In genomic region chr16:66205287-66206167, GRCh38 we compare ENCODE assay signal across 12 cellular contexts.
DNase-seq lines count a peak whose midpoint lies in the region; FAIRE-seq and TF ChIP-seq lines count a peak whose summit lies in the region.
"Had no signal": no experiment of that assay in that cellular context is flagged by ENCODE, and none has a peak within 500 bp of the region (broad histone marks: within the 10 kb centered on the region; RNA-seq: fewer than 3 reads in every experiment).

No MANE protein-coding gene starts in this region.

- no peaks in the 10 kb centered on the region for H3F3A ChIP-seq in PC-9 (ENCODE audit: insufficient read depth, low read depth)

- no peaks in the 10 kb centered on the region for H3K79me2 ChIP-seq in endothelial cell of umbilical vein (ENCODE audit: control insufficient read depth, insufficient read depth, low read length)
- H3K79me2 ChIP-seq in PC-9 (ENCODE audit: low read depth), result no peaks in the 10 kb centered on the region

- H3K36me3 ChIP-seq in endothelial cell of umbilical vein (ENCODE audit: control insufficient read depth in 2 of 2, extremely low read depth in 1 of 2, insufficient read depth in 2 of 2, low read length in 2 of 2) (no peaks in the 10 kb centered on the region), PC-9 (ENCODE audit: low read depth) (no peaks in the 10 kb centered on the region)

- H3K4me1 ChIP-seq in endothelial cell of umbilical vein (ENCODE audit: control insufficient read depth, extremely low read depth, insufficient read depth, low read length) (peaks cover 3% of the 10 kb centered on the region), PC-9 (replicated peaks; ENCODE audit: insufficient read depth) (no peaks in the 10 kb centered on the region)
- H3K4me1 ChIP-seq: body of pancreas had no signal

- H3K4me2 ChIP-seq in endothelial cell of umbilical vein (ENCODE audit: insufficient read depth, low read length), result peak overlapping the region; percentile 26
- no peak overlapping the region for H3K4me2 ChIP-seq in PC-9

- BruUV-seq in endothelial cell of umbilical vein (replicated peaks; lab: Mats Ljungman, UMichigan), result no TSS peak
- BruUV-seq in PC-9 (replicated peaks; lab: Mats Ljungman, UMichigan), result no TSS peak

- no peaks in the 10 kb centered on the region for H3K9me2 ChIP-seq in PC-9 (ENCODE audit: insufficient read depth)

- POLR2A ChIA-PET in endothelial cell of umbilical vein (lab: Charles Lee) (no interaction called here), PC-9 (lab: Charles Lee; ENCODE audit: unreplicated experiment) (no interaction called here)

- H4K20me1 ChIP-seq in endothelial cell of umbilical vein (replicated peaks; ENCODE audit: control insufficient read depth, extremely low read depth, insufficient read depth, low read length), result no peaks in the 10 kb centered on the region
- H4K20me1 ChIP-seq in PC-9 (ENCODE audit: insufficient read depth), result no peaks in the 10 kb centered on the region

- H3K4me3 ChIP-seq in endothelial cell of umbilical vein (replicated peaks in 1 of 3; ENCODE audit: insufficient read depth in 1 of 3, low read depth in 1 of 3, low read length in 3 of 3), result no peak overlapping the region
- no peak overlapping the region for H3K4me3 ChIP-seq in skin epidermis
- no peak overlapping the region for H3K4me3 ChIP-seq in PC-9
- H3K4me3 ChIP-seq: body of pancreas had no signal

- H2AFZ ChIP-seq in endothelial cell of umbilical vein (ENCODE audit: low read depth, low read length) (no peak overlapping the region), PC-9 (no peak overlapping the region)

- H3K9me1 ChIP-seq in endothelial cell of umbilical vein (replicated peaks; ENCODE audit: control insufficient read depth, extremely low read depth, insufficient read depth, low read length), result no peaks in the 10 kb centered on the region

- no peak overlapping the region for H3K9ac ChIP-seq in endothelial cell of umbilical vein (replicated peaks; ENCODE audit: extremely low read depth, insufficient read depth, low read length)

- dilution Hi-C loops in endothelial cell of umbilical vein (cut with MboI; ENCODE audit: extremely low pct_ligation_motif_present, low sequenced_read_pairs), result no loop called here

- intact Hi-C loops in endothelial cell of umbilical vein (cut with micrococcal nuclease), result no loop called here
- intact Hi-C loops in PC-9 (cut with micrococcal nuclease; ENCODE audit: unreplicated experiment), result no loop called here

- TF ChIP-seq CTCF in endothelial cell of umbilical vein (IDR thresholded peaks at IDR 0.05; ENCODE audit: extremely low read depth in 1 of 2, insufficient read depth in 1 of 2, low read depth in 1 of 2, low read length in 2 of 2) (no peak), PC-9 (conservative IDR thresholded peaks at IDR 0.05) (no peak)

- H3K9me3 ChIP-seq in endothelial cell of umbilical vein (replicated peaks; ENCODE audit: control insufficient read depth, insufficient read depth, low read length) (no peaks in the 10 kb centered on the region), PC-9 (ENCODE audit: insufficient read depth, low read depth) (no peaks in the 10 kb centered on the region)
- H3K9me3 ChIP-seq: body of pancreas had no signal

- FAIRE-seq in endothelial cell of umbilical vein (lab: Jason Lieb, UNC), result no peak
- FAIRE-seq: G401.6 had no signal

- CTCF ChIA-PET in endothelial cell of umbilical vein (lab: Charles Lee) (no interaction called here), PC-9 (lab: Charles Lee) (interaction anchor here (0.7 kb wide), 1 partner anchor 747 kb away, joined by 3 read pairs; no protein-coding TSS in a partner anchor)

- TF ChIP-seq POLR2A in endothelial cell of umbilical vein (IDR thresholded peaks at IDR 0.05; ENCODE audit: low read depth, low read length), result no peak

- peak; percentile 39 for DNase-seq in NCI-H82 (lab: John Stamatoyannopoulos, UW)
- no peak for DNase-seq in NCI-H82 treated with DMSO at 0.1 percent for 48 hours (lab: John Stamatoyannopoulos, UW; ENCODE audit: unreplicated experiment)
- peak; percentile 9 to 13 for DNase-seq in NCI-H526 (lab: John Stamatoyannopoulos, UW)
- DNase-seq in endothelial cell of umbilical vein (ENCODE audit: low read depth, low spot score), result no peak
- no peak for DNase-seq in NCI-H2081 (lab: John Stamatoyannopoulos, UW)
- no peak for DNase-seq in medulla oblongata (ENCODE audit: extremely low spot score)
- no peak for DNase-seq in PC-9
- DNase-seq: activated T-cell treated with anti-CD3 and anti-CD28 coated beads, Interleukin-2, amount 50 U/mL, for 24 hours; NK-92 treated with Interleukin-12 subunit alpha and Interleukin-12 subunit beta, amount 100 ng/mL, for 24 hours had no signal

- H3K27ac ChIP-seq in endothelial cell of umbilical vein (ENCODE audit: insufficient read depth, low read depth, low read length) (no peak overlapping the region), skin epidermis (peak overlapping the region in 16 of 21 experiments; percentile 14 to 83 (median 62)), PC-9 (no peak overlapping the region)

- H3K27me3 ChIP-seq in endothelial cell of umbilical vein (ENCODE audit: control insufficient read depth in 2 of 2, insufficient read depth in 2 of 2, low read length in 2 of 2) (no peaks in the 10 kb centered on the region), PC-9 (ENCODE audit: insufficient read depth, low read depth) (peaks cover 79% of the 10 kb centered on the region)
- H3K27me3 ChIP-seq: body of pancreas had no signal

TF ChIP-seq in endothelial cell of umbilical vein, 7 proteins besides CTCF, POLR2A, EP300 and RAD21:
- TF ChIP-seq MAX (IDR thresholded peaks at IDR 0.05; ENCODE audit: insufficient read depth, insufficient read length) (no peak), FOS (IDR thresholded peaks at IDR 0.05; ENCODE audit: borderline replicate concordance, insufficient read depth, low read length) (no peak), POLR2AphosphoS5 (IDR thresholded peaks at IDR 0.05; ENCODE audit: insufficient read depth, low read depth, low read length) (no peak), GATA2 (IDR thresholded peaks at IDR 0.05; ENCODE audit: insufficient read depth, insufficient read length, low read depth, low read length) (no peak), JUN (IDR thresholded peaks at IDR 0.05; ENCODE audit: borderline replicate concordance, insufficient read depth, insufficient read length, low read depth) (no peak), EZH2 (IDR thresholded peaks at IDR 0.05; ENCODE audit: borderline replicate concordance, low read depth, low read length, severe bottlenecking) (no peak), MYC (IDR thresholded peaks at IDR 0.05; ENCODE audit: low read depth, low read length) (no peak)

Comparison
In these comparisons a context has a peak if more than half of its experiments do, and no peak if none do; other contexts are left out.
1. DNase-seq: peak in NCI-H82 (single experiment) and NCI-H526 (2 of 2); none in NCI-H82 treated with DMSO at 0.1 percent for 48 hours (single experiment), endothelial cell of umbilical vein (single experiment), NCI-H2081 (0 of 2), medulla oblongata (single experiment) and PC-9 (0 of 2).
2. H3K27ac ChIP-seq: peak in skin epidermis (16 of 21); none in endothelial cell of umbilical vein (single experiment) and PC-9 (single experiment).